Comparison of ENCODE assay signal across 17 cellular contexts in genomic region chr1:30450818-30451233, GRCh38.
"Had no signal": no experiment of that assay in that cellular context is flagged by ENCODE, and none has a peak within 500 bp of the region (broad histone marks: within the 10 kb centered on the region; RNA-seq: fewer than 3 reads in every experiment).

No MANE protein-coding gene starts in this region.

- H3K4me1 ChIP-seq: ascending aorta, gastrocnemius medialis, heart left ventricle, thyroid gland, uterus had no signal

- DNase-seq: activated CD4-positive, alpha-beta T cell treated with anti-CD3 and anti-CD28 coated beads, Interleukin-2, amount 10 ng/mL, durations not matched to agents 7 days and 5 days; activated CD4-positive, CD25-positive, alpha-beta regulatory T cell; activated naive CD4-positive, alpha-beta T cell treated with anti-CD3 and anti-CD28 coated beads for 36 hours; effector memory CD8-positive, alpha-beta T cell; gastrocnemius medialis; heart left ventricle; left colon; mammary epithelial cell; naive thymus-derived CD4-positive, alpha-beta T cell; retina; stimulated activated CD4-positive, alpha-beta T cell treated with anti-CD3 and anti-CD28 coated beads, Interleukin-2, amount 100 ng/mL, for 48 hours; stimulated activated naive B cell treated with anti-CD40 and anti-IgM and Interleukin-4, amounts not matched to agents 10 μg/mL and 1 μg/mL and 100 μg/mL, for 72 hours; thyroid gland; uterus had no signal

- H3K27ac ChIP-seq: ascending aorta, epithelial cell of prostate, gastrocnemius medialis, heart left ventricle, neutrophil, thyroid gland, uterus had no signal

- H3K4me3 ChIP-seq: ascending aorta, gastrocnemius medialis, heart left ventricle, thyroid gland, uterus had no signal

- H3K9me3 ChIP-seq: ascending aorta, gastrocnemius medialis, heart left ventricle, neutrophil, thyroid gland, uterus had no signal

- ATAC-seq: effector memory CD8-positive, alpha-beta T cell; gastrocnemius medialis; heart left ventricle; left colon; naive thymus-derived CD4-positive, alpha-beta T cell; stimulated activated naive B cell treated with anti-CD40 and anti-IgM and Interleukin-4, amounts not matched to agents 10 μg/mL and 1 μg/mL and 100 μg/mL, for 72 hours had no signal

- H3K27me3 ChIP-seq: ascending aorta, gastrocnemius medialis, heart left ventricle, neutrophil, thyroid gland, uterus had no signal

- H3K36me3 ChIP-seq: ascending aorta, gastrocnemius medialis, heart left ventricle, neutrophil, thyroid gland, uterus had no signal
